20 cellular contexts compared by ENCODE assay signal in the genomic region with DNA sequence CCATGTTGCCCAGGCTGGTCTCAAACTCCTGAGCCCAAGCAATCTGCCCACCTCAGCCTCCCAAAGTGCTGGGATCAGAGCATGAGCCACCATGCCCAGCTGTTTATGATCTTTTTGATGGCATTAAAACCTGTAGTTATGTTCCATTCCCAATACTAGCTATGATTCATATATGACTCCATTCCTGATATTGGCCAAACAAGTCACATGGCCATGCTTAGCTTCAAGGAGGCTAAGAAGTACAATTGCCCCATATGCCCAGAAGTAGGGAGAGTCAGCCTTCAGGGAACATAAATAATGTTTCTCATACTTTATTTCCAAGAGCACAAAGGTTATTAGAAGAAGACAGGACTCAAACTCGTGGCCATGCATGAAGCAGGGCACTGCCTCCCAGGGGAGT.
DNase-seq lines count a peak whose midpoint lies in the region; ATAC-seq, FAIRE-seq and TF ChIP-seq lines count a peak whose summit lies in the region.
"Had no signal": no experiment of that assay in that cellular context is flagged by ENCODE, and none has a peak within 500 bp of the region (broad histone marks: within the 10 kb centered on the region; RNA-seq: fewer than 3 reads in every experiment).

No MANE protein-coding gene starts in this region.

- H3K79me2 ChIP-seq in mammary epithelial cell (ENCODE audit: insufficient read depth, low read length): no peaks in the 10 kb centered on the region

- H3K4me3 Mint-ChIP-seq in MCF 10A (ENCODE audit: unreplicated experiment): no peak overlapping the region
- H3K4me3 Mint-ChIP-seq: CD4-positive, CD25-positive, alpha-beta regulatory T cell; CD8-positive, alpha-beta memory T cell; HFFc6 had no signal

- H3K27ac Mint-ChIP-seq in MCF 10A (ENCODE audit: low read depth, unreplicated experiment): no peak overlapping the region
- H3K27ac Mint-ChIP-seq: CD4-positive, CD25-positive, alpha-beta regulatory T cell; CD8-positive, alpha-beta memory T cell; HFFc6 had no signal

- no peak for ATAC-seq in GM21737 (IDR thresholded peaks at IDR 0.05; ENCODE audit: unreplicated experiment)
- ATAC-seq in HG03196 (IDR thresholded peaks at IDR 0.05; ENCODE audit: unreplicated experiment): no peak
- ATAC-seq: HCT116 had no signal

- POLR2A ChIA-PET in MCF 10A (lab: Yijun Ruan, JAX): interaction anchor here (0.6 kb wide), 2 partner anchors 219 to 411 kb away, joined by 3 to 4 read pairs; no protein-coding TSS in a partner anchor

- H3K27ac ChIP-seq in mammary epithelial cell (ENCODE audit: insufficient read depth, low read depth, low read length): no peak overlapping the region
- H3K27ac ChIP-seq: 22Rv1 had no signal

- no peaks in the 10 kb centered on the region for H3K4me1 ChIP-seq in mammary epithelial cell (ENCODE audit: insufficient read depth, low read length)
- H3K4me1 ChIP-seq: Caco-2 had no signal

- in situ Hi-C loops in mammary epithelial cell (cut with MboI; ENCODE audit: low sequenced_read_pairs in 2 of 2): no loop called here

- H3K36me3 Mint-ChIP-seq in MCF 10A (ENCODE audit: insufficient read depth, unreplicated experiment): no peaks in the 10 kb centered on the region
- H3K36me3 Mint-ChIP-seq: CD4-positive, CD25-positive, alpha-beta regulatory T cell had no signal

- H3K36me3 ChIP-seq in mammary epithelial cell (ENCODE audit: insufficient read depth, low read length) (no peaks in the 10 kb centered on the region), bronchial epithelial cell (ENCODE audit: control insufficient read depth, insufficient read depth, low read length) (no peaks in the 10 kb centered on the region)

- CTCF ChIA-PET in mammary epithelial cell (lab: Charles Lee; ENCODE audit: low non-redundant PET): no interaction called here
- CTCF ChIA-PET in MCF 10A (lab: Yijun Ruan, JAX): interaction anchor here (0.7 kb wide), 1 partner anchor 62 kb away, joined by 3 read pairs; no protein-coding TSS in a partner anchor

- BruUV-seq in mammary epithelial cell (replicated peaks; lab: Mats Ljungman, UMichigan): no TSS peak
- BruUV-seq in MCF 10A (replicated peaks; lab: Mats Ljungman, UMichigan): no TSS peak

- H3K4me2 ChIP-seq in mammary epithelial cell (ENCODE audit: insufficient read depth, low read depth, low read length): no peak overlapping the region

- H2AFZ ChIP-seq in mammary epithelial cell (ENCODE audit: low read depth, low read length): no peak overlapping the region

- peak; percentile 8 for DNase-seq in mammary epithelial cell
- DNase-seq in MCF 10A (ENCODE audit: unreplicated experiment): no peak
- peak; percentile 53 for DNase-seq in bronchial epithelial cell (ENCODE audit: low read depth)
- peak; percentile 30 for DNase-seq in fibroblast of mammary gland (ENCODE audit: low read depth)
- no peak for DNase-seq in NCI-H2081 treated with DMSO at 0.1 percent for 48 hours (lab: John Stamatoyannopoulos, UW)
- DNase-seq in epidermal melanocyte (ENCODE audit: insufficient read length, low spot score): no peak
- DNase-seq: C1 segment of cervical spinal cord; Caco-2; CD4-positive, CD25-positive, alpha-beta regulatory T cell; CD8-positive, alpha-beta memory T cell; GOT3; H7; HFFc6 had no signal

- FAIRE-seq in bronchial epithelial cell (lab: Jason Lieb, UNC): no peak
- FAIRE-seq: D721Med, GM12891, GM18507 had no signal

- intact Hi-C loops in mammary epithelial cell (cut with micrococcal nuclease) (loop anchor here (5.0 kb wide), 3 partner anchors 450 to 1670 kb away; no protein-coding TSS in a partner anchor), MCF 10A (cut with micrococcal nuclease) (loop anchor here (10.0 kb wide), 1 partner anchor 1112 kb away; no protein-coding TSS in a partner anchor)

- H3K9me3 ChIP-seq in mammary epithelial cell (replicated peaks; ENCODE audit: insufficient read depth, low read length): no peaks in the 10 kb centered on the region
- H3K9me3 ChIP-seq: Caco-2 had no signal

- no peaks in the 10 kb centered on the region for H3K4me1 Mint-ChIP-seq in MCF 10A (ENCODE audit: insufficient read depth, unreplicated experiment)

- no peak for TF ChIP-seq CTCF in mammary epithelial cell (conservative IDR thresholded peaks at IDR 0.05 in 1 of 2, IDR thresholded peaks at IDR 0.05 in 1 of 2; ENCODE audit: extremely low read depth in 1 of 2, insufficient read depth in 1 of 2, low read depth in 1 of 2, low read length in 2 of 2)
- TF ChIP-seq CTCF in MCF 10A (IDR thresholded peaks at IDR 0.05; ENCODE audit: unreplicated experiment): no peak
- TF ChIP-seq CTCF in bronchial epithelial cell (IDR thresholded peaks at IDR 0.05; ENCODE audit: insufficient read depth, low read length, severe bottlenecking): no peak
- no peak for TF ChIP-seq CTCF in fibroblast of mammary gland (conservative IDR thresholded peaks at IDR 0.05; ENCODE audit: control insufficient read depth, insufficient read depth, low read depth, low read length)

- H3K4me3 ChIP-seq in mammary epithelial cell (replicated peaks in 1 of 3; ENCODE audit: insufficient read depth in 1 of 3, low read depth in 2 of 3, low read length in 3 of 3) (no peak overlapping the region), bronchial epithelial cell (ENCODE audit: low read depth, low read length) (no peak overlapping the region), fibroblast of mammary gland (ENCODE audit: control insufficient read depth, low read depth, low read length) (no peak overlapping the region)

- dilution Hi-C loops in mammary epithelial cell (cut with HindIII; ENCODE audit: low sequenced_read_pairs): loop anchor here (5.0 kb wide), 1 partner anchor 80 kb away; no protein-coding TSS in a partner anchor

- H4K20me1 ChIP-seq in mammary epithelial cell (ENCODE audit: insufficient read depth, low read length): no peaks in the 10 kb centered on the region

- WGBS in mammary epithelial cell (ENCODE audit: low coverage, missing lambda C conversion rate): 0% methylated on average over 1 of the region's 1 CpG

- H3K9me3 Mint-ChIP-seq in MCF 10A (ENCODE audit: unreplicated experiment): peaks cover 7% of the 10 kb centered on the region
- H3K9me3 Mint-ChIP-seq: HFFc6 had no signal

- no peak overlapping the region for H3K9ac ChIP-seq in mammary epithelial cell (ENCODE audit: insufficient read depth, low read length)

- H3K27me3 ChIP-seq in mammary epithelial cell (ENCODE audit: insufficient read depth, low read length) (no peaks in the 10 kb centered on the region), bronchial epithelial cell (ENCODE audit: control insufficient read depth, insufficient read depth, low read length) (no peaks in the 10 kb centered on the region)

- no peaks in the 10 kb centered on the region for H3K27me3 Mint-ChIP-seq in MCF 10A (ENCODE audit: insufficient read depth, unreplicated experiment)

Comparison
In these comparisons a context has a peak if more than half of its experiments do, and no peak if none do; other contexts are left out.
1. DNase-seq: peak in mammary epithelial cell (single experiment), bronchial epithelial cell (single experiment) and fibroblast of mammary gland (single experiment); none in MCF 10A (single experiment), NCI-H2081 treated with DMSO at 0.1 percent for 48 hours (single experiment) and epidermal melanocyte (single experiment).